In genomic region chr12:95072900-95073697, GRCh38 we compare ENCODE assay signal across 8 cellular contexts. TPM values are rescaled to one million over a fixed set of nuclear protein-coding genes. Genes with fewer than 3 reads are reported as not detected.
A peak's percentile ranks its signal among the peaks of the same experiment; 100 is the strongest.
DNase-seq lines count a peak whose midpoint lies in the region; ATAC-seq and TF ChIP-seq lines count a peak whose summit lies in the region.

Gene NR2C1 (minus strand): TSS chr12:95073618. CDS start chr12:95067384, 6,234 bp downstream.

- H3K9me3 ChIP-seq in colonic mucosa: no peaks in the 10 kb centered on the region

- no peaks in the 10 kb centered on the region for H3K4me1 ChIP-seq in colonic mucosa

- peak within 1 kb of the TSS; percentile 99 for H3K4me3 ChIP-seq in colonic mucosa

- H3K9ac ChIP-seq in colonic mucosa (ENCODE audit: low read depth in 2 of 2, low read length in 2 of 2): peak within 1 kb of the TSS; percentile 81 to 90

- intact Hi-C loops in colonic mucosa (cut with DNase I): no loop called here

- ATAC-seq in HG03442 (IDR thresholded peaks at IDR 0.05; ENCODE audit: unreplicated experiment): peak; percentile 93

- DNase-seq in AML-193 (lab: John Stamatoyannopoulos, UW): peak; percentile 86 to 92
- peak; percentile 98 for DNase-seq in GM19238 (ENCODE audit: insufficient read length, low spot score)
- DNase-seq in NCI-H526 (lab: John Stamatoyannopoulos, UW): peak; percentile 92 to 97
- DNase-seq in activated CD4-positive, alpha-beta T cell treated with anti-CD3 and anti-CD28 coated beads for 48 hours: peak; percentile 95
- DNase-seq in colonic mucosa: peak; percentile 95
- DNase-seq in stimulated activated CD4-positive, alpha-beta T cell treated with anti-CD3 and anti-CD28 coated beads, Interleukin-1b, Interleukin-23, amount 100 ng/mL, for 4 hours (ENCODE audit: low read depth in 2 of 2): peak; percentile 82 to 87

- no peaks in the 10 kb centered on the region for H3K27me3 ChIP-seq in colonic mucosa
- no peaks in the 10 kb centered on the region for H3K27me3 ChIP-seq in layer of hippocampus (ENCODE audit: control insufficient read depth, insufficient read depth, low read length)

- peak within 1 kb of the TSS; percentile 73 for H3K27ac ChIP-seq in colonic mucosa
- H3K27ac ChIP-seq in layer of hippocampus (ENCODE audit: low read depth, low read length): peak within 1 kb of the TSS; percentile 78

- TF ChIP-seq CTCF in colonic mucosa (IDR thresholded peaks at IDR 0.05): no peak

- H3K36me3 ChIP-seq in colonic mucosa: no peaks in the 10 kb centered on the region

RNA-seq across cellular contexts. Expression of gene NR2C1, which starts in this region (rescaled TPM):
- total RNA-seq in colonic mucosa: 10 to 100 TPM; 25.7 to 30.0 TPM

Comparison
In these comparisons a context has a peak if more than half of its experiments do, and no peak if none do; other contexts are left out.
1. Peak in every context shown above with its lines: DNase-seq, ATAC-seq, H3K4me3 ChIP-seq and H3K27ac ChIP-seq.